Comparison of ENCODE assay signal across 27 cellular contexts in the genomic region with DNA sequence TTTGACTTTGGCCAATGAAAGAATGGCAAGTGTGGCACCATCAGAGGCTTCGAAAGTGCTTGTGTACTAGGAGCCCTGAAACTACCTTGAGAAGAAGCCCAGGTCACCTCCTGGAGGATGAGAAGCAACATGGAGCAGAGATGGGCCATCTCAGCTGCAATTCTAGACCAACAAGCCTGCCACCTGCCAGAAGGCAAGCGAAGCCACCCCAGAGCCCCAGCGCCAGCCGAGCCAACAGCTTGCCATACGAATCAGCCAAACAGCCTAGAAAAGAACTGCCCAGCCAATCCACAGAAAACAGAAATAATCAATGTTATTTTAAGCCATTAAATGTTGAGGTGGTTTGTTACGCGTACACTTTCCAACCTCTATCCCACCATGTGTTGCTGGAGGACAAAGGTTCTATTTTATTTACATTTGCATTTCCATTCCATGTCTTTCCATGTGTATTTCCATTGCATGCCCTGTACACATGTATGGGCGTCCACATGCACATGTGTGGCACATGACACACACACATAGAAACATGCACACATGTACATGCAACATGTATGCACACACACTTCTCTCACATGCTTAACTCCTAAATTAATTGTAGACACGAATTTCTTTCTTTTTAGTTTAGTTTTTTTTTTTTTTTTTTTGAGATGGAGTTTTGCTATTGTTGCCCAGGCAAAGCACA.
"Had no signal": no experiment of that assay in that cellular context is flagged by ENCODE, and none has a peak within 500 bp of the region (broad histone marks: within the 10 kb centered on the region; RNA-seq: fewer than 3 reads in every experiment).

No MANE protein-coding gene starts in this region.

- H3K4me1 ChIP-seq: colonic mucosa, parathyroid adenoma had no signal

- H3K27ac Mint-ChIP-seq: dendritic cell treated with granulocyte-macrophage colony-stimulating factor and Interleukin-4, amounts not matched to agents 40 ng/mL and 50 ng/mL, for 4 days; endodermal cell; memory B cell; nephron; neural progenitor cell; progenitor cell of endocrine pancreas; stimulated activated naive B cell treated with anti-CD40 and anti-IgM and Interleukin-4, amounts not matched to agents 10 μg/mL and 1 μg/mL and 100 μg/mL, for 72 hours; stimulated activated naive CD8-positive, alpha-beta T cell treated with anti-CD3 and anti-CD28 coated beads, Interleukin-15, Interleukin-2, amounts not matched to agents 100 ng/mL and 50 ng/mL, for 24 hours had no signal

- H3K4me2 ChIP-seq: neural progenitor cell had no signal

- H3K9me3 ChIP-seq: colonic mucosa, gastrocnemius medialis, left ventricle myocardium inferior, thoracic aorta, tibial nerve, upper lobe of left lung, uterus had no signal

- H3K36me3 Mint-ChIP-seq: memory B cell; stimulated activated naive B cell treated with anti-CD40 and anti-IgM and Interleukin-4, amounts not matched to agents 10 μg/mL and 1 μg/mL and 100 μg/mL, for 72 hours had no signal

- ATAC-seq: esophagus mucosa; left colon; sciatic nerve; stimulated activated naive B cell treated with anti-CD40 and anti-IgM and Interleukin-4, amounts not matched to agents 10 μg/mL and 1 μg/mL and 100 μg/mL, for 72 hours had no signal

- H3K4me3 Mint-ChIP-seq: dendritic cell treated with granulocyte-macrophage colony-stimulating factor and Interleukin-4, amounts not matched to agents 40 ng/mL and 50 ng/mL, for 4 days; endodermal cell; memory B cell; nephron; neural progenitor cell; stimulated activated naive B cell treated with anti-CD40 and anti-IgM and Interleukin-4, amounts not matched to agents 10 μg/mL and 1 μg/mL and 100 μg/mL, for 72 hours; stimulated activated naive CD8-positive, alpha-beta T cell treated with anti-CD3 and anti-CD28 coated beads, Interleukin-15, Interleukin-2, amounts not matched to agents 100 ng/mL and 50 ng/mL, for 24 hours had no signal

- H3K27ac ChIP-seq: colonic mucosa, epithelial cell of prostate, left ventricle myocardium inferior, neural progenitor cell, parathyroid adenoma, thoracic aorta, tibial nerve, upper lobe of left lung, uterus had no signal

- H3K9me3 Mint-ChIP-seq: dendritic cell treated with granulocyte-macrophage colony-stimulating factor and Interleukin-4, amounts not matched to agents 40 ng/mL and 50 ng/mL, for 4 days; memory B cell; stimulated activated naive CD8-positive, alpha-beta T cell treated with anti-CD3 and anti-CD28 coated beads, Interleukin-15, Interleukin-2, amounts not matched to agents 100 ng/mL and 50 ng/mL, for 24 hours had no signal

- H3K4me3 ChIP-seq: colonic mucosa, gastrocnemius medialis, left ventricle myocardium inferior, lung, neural progenitor cell, thoracic aorta, tibial nerve, upper lobe of left lung, uterus had no signal

- FAIRE-seq: islet of Langerhans had no signal

- H3K36me3 ChIP-seq: colonic mucosa, gastrocnemius medialis, left ventricle myocardium inferior, neural progenitor cell, thoracic aorta, tibial nerve, upper lobe of left lung, uterus had no signal

- H3K79me2 ChIP-seq: parathyroid adenoma had no signal

- H3K27me3 ChIP-seq: colonic mucosa, gastrocnemius medialis, neural progenitor cell, tibial nerve, upper lobe of left lung, uterus had no signal

- H2AFZ ChIP-seq: neural progenitor cell, parathyroid adenoma had no signal

- DNase-seq: cerebellar nuclear complex; colonic mucosa; effector CD8-positive, alpha-beta T cell; endodermal cell; foreskin fibroblast; gastrocnemius medialis; head of caudate nucleus; hippocampal formation; left colon; left ventricle myocardium inferior; stimulated activated naive B cell treated with anti-CD40 and anti-IgM and Interleukin-4, amounts not matched to agents 10 μg/mL and 1 μg/mL and 100 μg/mL, for 72 hours; upper lobe of left lung; uterus had no signal

- H3K9ac ChIP-seq: neural progenitor cell, parathyroid adenoma had no signal

- H3K4me1 Mint-ChIP-seq: memory B cell; stimulated activated naive B cell treated with anti-CD40 and anti-IgM and Interleukin-4, amounts not matched to agents 10 μg/mL and 1 μg/mL and 100 μg/mL, for 72 hours had no signal
